1 cellular context compared by ENCODE assay signal in the genomic region with DNA sequence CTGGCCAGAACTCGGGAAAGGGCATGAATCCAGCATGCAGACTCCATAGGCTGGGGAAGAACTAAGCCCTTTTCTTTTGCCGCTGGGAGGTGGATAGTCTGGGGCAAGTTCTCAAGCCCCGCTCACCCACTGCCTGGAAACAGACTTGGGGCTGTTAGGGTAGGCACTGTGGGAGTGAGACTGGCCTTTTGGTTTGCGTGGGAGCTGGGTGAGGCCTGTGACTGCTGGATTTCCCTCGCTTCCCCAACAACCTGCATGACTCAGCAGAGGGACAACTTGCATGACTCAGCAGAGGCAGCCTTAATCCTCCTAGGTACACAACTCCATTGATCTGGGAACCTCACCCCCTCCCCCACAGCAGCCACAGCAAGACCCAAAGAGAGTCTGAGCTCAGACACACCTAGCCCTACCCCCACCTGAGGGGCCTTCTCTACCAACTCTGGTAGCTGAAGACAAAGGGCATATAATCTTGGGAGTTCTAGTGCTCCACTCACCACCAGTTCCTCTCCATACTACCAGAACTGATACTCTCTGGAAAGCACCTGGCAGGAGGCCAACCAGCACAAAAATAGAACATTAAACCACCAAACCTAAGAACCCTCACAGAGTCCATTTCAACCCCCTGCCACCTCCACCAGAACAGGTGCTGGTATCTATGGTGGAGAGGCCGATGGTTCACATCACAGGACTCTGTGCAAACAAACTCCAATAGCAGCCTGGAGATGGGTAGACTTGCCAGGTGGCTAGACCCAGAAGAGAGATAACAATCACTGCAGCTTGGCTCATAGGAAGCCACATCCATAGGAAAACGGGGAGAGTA.
A peak's percentile ranks its signal among the peaks of the same experiment; 100 is the strongest.
TF ChIP-seq lines count a peak whose summit lies in the region.

No MANE protein-coding gene starts in this region.

TF ChIP-seq in K562, 482 proteins besides CTCF, POLR2A, EP300 and RAD21 (continued from another document and continues in another):
- TF ChIP-seq, protein P1, sequence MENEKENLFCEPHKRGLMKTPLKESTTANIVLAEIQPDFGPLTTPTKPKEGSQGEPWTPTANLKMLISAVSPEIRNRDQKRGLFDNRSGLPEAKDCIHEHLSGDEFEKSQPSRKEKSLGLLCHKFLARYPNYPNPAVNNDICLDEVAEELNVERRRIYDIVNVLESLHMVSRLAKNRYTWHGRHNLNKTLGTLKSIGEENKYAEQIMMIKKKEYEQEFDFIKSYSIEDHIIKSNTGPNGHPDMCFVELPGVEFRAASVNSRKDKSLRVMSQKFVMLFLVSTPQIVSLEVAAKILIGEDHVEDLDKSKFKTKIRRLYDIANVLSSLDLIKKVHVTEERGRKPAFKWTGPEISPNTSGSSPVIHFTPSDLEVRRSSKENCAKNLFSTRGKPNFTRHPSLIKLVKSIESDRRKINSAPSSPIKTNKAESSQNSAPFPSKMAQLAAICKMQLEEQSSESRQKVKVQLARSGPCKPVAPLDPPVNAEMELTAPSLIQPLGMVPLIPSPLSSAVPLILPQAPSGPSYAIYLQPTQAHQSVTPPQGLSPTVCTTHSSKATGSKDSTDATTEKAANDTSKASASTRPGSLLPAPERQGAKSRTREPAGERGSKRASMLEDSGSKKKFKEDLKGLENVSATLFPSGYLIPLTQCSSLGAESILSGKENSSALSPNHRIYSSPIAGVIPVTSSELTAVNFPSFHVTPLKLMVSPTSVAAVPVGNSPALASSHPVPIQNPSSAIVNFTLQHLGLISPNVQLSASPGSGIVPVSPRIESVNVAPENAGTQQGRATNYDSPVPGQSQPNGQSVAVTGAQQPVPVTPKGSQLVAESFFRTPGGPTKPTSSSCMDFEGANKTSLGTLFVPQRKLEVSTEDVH (IDR thresholded peaks at IDR 0.05; ENCODE audit: low read depth, partially characterized antibody) = no peak
- TF ChIP-seq ATF7 (IDR thresholded peaks at IDR 0.05) = peak; percentile 57; the same call in 1 of the 2 replicates
- no peak for TF ChIP-seq CAMTA2 (CRISPR knock-in tag; conservative IDR thresholded peaks at IDR 0.05)
- TF ChIP-seq ZNF583 (CRISPR knock-in tag; IDR thresholded peaks at IDR 0.05) = no peak
- no peak for TF ChIP-seq ZNF586 (CRISPR knock-in tag; conservative IDR thresholded peaks at IDR 0.05)
- TF ChIP-seq CEBPG (CRISPR knock-in tag; IDR thresholded peaks at IDR 0.05) = no peak
- TF ChIP-seq CEBPG (tag; conservative IDR thresholded peaks at IDR 0.05 in 1 of 2, IDR thresholded peaks at IDR 0.05 in 1 of 2) = no peak
- TF ChIP-seq MCM5 (IDR thresholded peaks at IDR 0.05; ENCODE audit: low read depth) = no peak
- TF ChIP-seq NFXL1 (CRISPR knock-in tag; IDR thresholded peaks at IDR 0.05) = no peak
- TF ChIP-seq XRCC3 (IDR thresholded peaks at IDR 0.05) = peak; percentile 16; the same call in 1 of the 2 replicates
- no peak for TF ChIP-seq TARDBP (IDR thresholded peaks at IDR 0.05)
- TF ChIP-seq SRSF1 (IDR thresholded peaks at IDR 0.05; ENCODE audit: low read depth, low read length) = no peak
- TF ChIP-seq, protein P2, sequence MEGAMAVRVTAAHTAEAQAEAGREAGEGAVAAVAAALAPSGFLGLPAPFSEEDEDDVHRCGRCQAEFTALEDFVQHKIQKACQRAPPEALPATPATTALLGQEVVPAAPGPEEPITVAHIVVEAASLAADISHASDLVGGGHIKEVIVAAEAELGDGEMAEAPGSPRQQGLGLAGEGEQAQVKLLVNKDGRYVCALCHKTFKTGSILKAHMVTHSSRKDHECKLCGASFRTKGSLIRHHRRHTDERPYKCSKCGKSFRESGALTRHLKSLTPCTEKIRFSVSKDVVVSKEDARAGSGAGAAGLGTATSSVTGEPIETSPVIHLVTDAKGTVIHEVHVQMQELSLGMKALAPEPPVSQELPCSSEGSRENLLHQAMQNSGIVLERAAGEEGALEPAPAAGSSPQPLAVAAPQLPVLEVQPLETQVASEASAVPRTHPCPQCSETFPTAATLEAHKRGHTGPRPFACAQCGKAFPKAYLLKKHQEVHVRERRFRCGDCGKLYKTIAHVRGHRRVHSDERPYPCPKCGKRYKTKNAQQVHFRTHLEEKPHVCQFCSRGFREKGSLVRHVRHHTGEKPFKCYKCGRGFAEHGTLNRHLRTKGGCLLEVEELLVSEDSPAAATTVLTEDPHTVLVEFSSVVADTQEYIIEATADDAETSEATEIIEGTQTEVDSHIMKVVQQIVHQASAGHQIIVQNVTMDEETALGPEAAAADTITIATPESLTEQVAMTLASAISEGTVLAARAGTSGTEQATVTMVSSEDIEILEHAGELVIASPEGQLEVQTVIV (CRISPR knock-in tag; IDR thresholded peaks at IDR 0.05; ENCODE audit: borderline replicate concordance) = no peak
- no peak for TF ChIP-seq SP1 (CRISPR knock-in tag; IDR thresholded peaks at IDR 0.05)
- TF ChIP-seq CBX2 (IDR thresholded peaks at IDR 0.05; ENCODE audit: insufficient read depth, low read length, poor library complexity, severe bottlenecking) = no peak
- TF ChIP-seq, protein P3, sequence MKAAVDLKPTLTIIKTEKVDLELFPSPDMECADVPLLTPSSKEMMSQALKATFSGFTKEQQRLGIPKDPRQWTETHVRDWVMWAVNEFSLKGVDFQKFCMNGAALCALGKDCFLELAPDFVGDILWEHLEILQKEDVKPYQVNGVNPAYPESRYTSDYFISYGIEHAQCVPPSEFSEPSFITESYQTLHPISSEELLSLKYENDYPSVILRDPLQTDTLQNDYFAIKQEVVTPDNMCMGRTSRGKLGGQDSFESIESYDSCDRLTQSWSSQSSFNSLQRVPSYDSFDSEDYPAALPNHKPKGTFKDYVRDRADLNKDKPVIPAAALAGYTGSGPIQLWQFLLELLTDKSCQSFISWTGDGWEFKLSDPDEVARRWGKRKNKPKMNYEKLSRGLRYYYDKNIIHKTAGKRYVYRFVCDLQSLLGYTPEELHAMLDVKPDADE (conservative IDR thresholded peaks at IDR 0.05; ENCODE audit: control insufficient read depth, low read depth, low read length) = no peak; the same call in 1 of the 2 replicates
- TF ChIP-seq, protein P4, sequence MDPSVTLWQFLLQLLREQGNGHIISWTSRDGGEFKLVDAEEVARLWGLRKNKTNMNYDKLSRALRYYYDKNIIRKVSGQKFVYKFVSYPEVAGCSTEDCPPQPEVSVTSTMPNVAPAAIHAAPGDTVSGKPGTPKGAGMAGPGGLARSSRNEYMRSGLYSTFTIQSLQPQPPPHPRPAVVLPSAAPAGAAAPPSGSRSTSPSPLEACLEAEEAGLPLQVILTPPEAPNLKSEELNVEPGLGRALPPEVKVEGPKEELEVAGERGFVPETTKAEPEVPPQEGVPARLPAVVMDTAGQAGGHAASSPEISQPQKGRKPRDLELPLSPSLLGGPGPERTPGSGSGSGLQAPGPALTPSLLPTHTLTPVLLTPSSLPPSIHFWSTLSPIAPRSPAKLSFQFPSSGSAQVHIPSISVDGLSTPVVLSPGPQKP (CRISPR knock-in tag; IDR thresholded peaks at IDR 0.05) = no peak
- TF ChIP-seq CCNT2 (IDR thresholded peaks at IDR 0.05; ENCODE audit: borderline replicate concordance, extremely low read depth, insufficient read length, low read depth, low read length) = no peak
- TF ChIP-seq ZNF699 (CRISPR knock-in tag; IDR thresholded peaks at IDR 0.05; ENCODE audit: insufficient replicate concordance) = no peak
- TF ChIP-seq ZZZ3 (IDR thresholded peaks at IDR 0.05) = no peak
- no peak for TF ChIP-seq ZNF76 (CRISPR knock-in tag; IDR thresholded peaks at IDR 0.05; ENCODE audit: borderline replicate concordance)
- TF ChIP-seq POU5F1 (IDR thresholded peaks at IDR 0.05; ENCODE audit: borderline replicate concordance, low read depth, low read length, partially characterized antibody) = no peak
- no peak for TF ChIP-seq TEAD1 (CRISPR knock-in tag; IDR thresholded peaks at IDR 0.05)
- TF ChIP-seq, protein P5, sequence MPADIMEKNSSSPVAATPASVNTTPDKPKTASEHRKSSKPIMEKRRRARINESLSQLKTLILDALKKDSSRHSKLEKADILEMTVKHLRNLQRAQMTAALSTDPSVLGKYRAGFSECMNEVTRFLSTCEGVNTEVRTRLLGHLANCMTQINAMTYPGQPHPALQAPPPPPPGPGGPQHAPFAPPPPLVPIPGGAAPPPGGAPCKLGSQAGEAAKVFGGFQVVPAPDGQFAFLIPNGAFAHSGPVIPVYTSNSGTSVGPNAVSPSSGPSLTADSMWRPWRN (IDR thresholded peaks at IDR 0.05; ENCODE audit: low read depth) = no peak
- TF ChIP-seq ERF (CRISPR knock-in tag; IDR thresholded peaks at IDR 0.05) = no peak
- TF ChIP-seq ZFP1 (CRISPR knock-in tag; IDR thresholded peaks at IDR 0.05) = no peak
- no peak for TF ChIP-seq HNRNPK (IDR thresholded peaks at IDR 0.05; ENCODE audit: low read depth, low read length, poor library complexity, severe bottlenecking)
- no peak for TF ChIP-seq ZNF212 (CRISPR knock-in tag; IDR thresholded peaks at IDR 0.05)
- no peak for TF ChIP-seq ZNF75A (CRISPR knock-in tag; IDR thresholded peaks at IDR 0.05)
- no peak; the same call in 1 of the 2 replicates for TF ChIP-seq FOXM1 (IDR thresholded peaks at IDR 0.05; ENCODE audit: low read depth)
- no peak for TF ChIP-seq FOXM1 (CRISPR knock-in tag; IDR thresholded peaks at IDR 0.05; ENCODE audit: low read depth)
- no peak for TF ChIP-seq EZH2 (IDR thresholded peaks at IDR 0.05; ENCODE audit: borderline replicate concordance, low read depth, low read length)
- TF ChIP-seq NUFIP1 (IDR thresholded peaks at IDR 0.05; ENCODE audit: partially characterized antibody) = no peak
- TF ChIP-seq MTA2 (IDR thresholded peaks at IDR 0.05; ENCODE audit: low read depth) = 0 out of 2 replicates have a peak, but pooled peaks have one; percentile 33
- no peak for TF ChIP-seq ADNP (tag; IDR thresholded peaks at IDR 0.05)
- peak; percentile 32; the same call in 1 of the 2 replicates for TF ChIP-seq POLR2AphosphoS5 (IDR thresholded peaks at IDR 0.05; ENCODE audit: control insufficient read depth, insufficient read depth, low read depth, low read length)
- no peak; the same call in 1 of the 2 replicates for TF ChIP-seq RAD51 (IDR thresholded peaks at IDR 0.05; ENCODE audit: borderline replicate concordance, low read depth)
- TF ChIP-seq, protein P6, sequence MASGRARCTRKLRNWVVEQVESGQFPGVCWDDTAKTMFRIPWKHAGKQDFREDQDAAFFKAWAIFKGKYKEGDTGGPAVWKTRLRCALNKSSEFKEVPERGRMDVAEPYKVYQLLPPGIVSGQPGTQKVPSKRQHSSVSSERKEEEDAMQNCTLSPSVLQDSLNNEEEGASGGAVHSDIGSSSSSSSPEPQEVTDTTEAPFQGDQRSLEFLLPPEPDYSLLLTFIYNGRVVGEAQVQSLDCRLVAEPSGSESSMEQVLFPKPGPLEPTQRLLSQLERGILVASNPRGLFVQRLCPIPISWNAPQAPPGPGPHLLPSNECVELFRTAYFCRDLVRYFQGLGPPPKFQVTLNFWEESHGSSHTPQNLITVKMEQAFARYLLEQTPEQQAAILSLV (tag; IDR thresholded peaks at IDR 0.05) = peak; percentile 36
- peak; percentile 100 for TF ChIP-seq ZNF316 (IDR thresholded peaks at IDR 0.05)
- TF ChIP-seq TBP (optimal IDR thresholded peaks at IDR 0.05; ENCODE audit: low read depth, low read length) = no peak
- TF ChIP-seq, protein P7, sequence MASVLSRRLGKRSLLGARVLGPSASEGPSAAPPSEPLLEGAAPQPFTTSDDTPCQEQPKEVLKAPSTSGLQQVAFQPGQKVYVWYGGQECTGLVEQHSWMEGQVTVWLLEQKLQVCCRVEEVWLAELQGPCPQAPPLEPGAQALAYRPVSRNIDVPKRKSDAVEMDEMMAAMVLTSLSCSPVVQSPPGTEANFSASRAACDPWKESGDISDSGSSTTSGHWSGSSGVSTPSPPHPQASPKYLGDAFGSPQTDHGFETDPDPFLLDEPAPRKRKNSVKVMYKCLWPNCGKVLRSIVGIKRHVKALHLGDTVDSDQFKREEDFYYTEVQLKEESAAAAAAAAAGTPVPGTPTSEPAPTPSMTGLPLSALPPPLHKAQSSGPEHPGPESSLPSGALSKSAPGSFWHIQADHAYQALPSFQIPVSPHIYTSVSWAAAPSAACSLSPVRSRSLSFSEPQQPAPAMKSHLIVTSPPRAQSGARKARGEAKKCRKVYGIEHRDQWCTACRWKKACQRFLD (CRISPR knock-in tag; IDR thresholded peaks at IDR 0.05) = no peak
- TF ChIP-seq FOS (IDR thresholded peaks at IDR 0.05; ENCODE audit: extremely low read depth, insufficient read length) = peak; percentile 3
- no peak for TF ChIP-seq ZNF717 (CRISPR knock-in tag; IDR thresholded peaks at IDR 0.05)
- TF ChIP-seq MAFG (tag; conservative IDR thresholded peaks at IDR 0.05) = peak; percentile 99
- 0 out of 2 replicates have a peak, but pooled peaks have one; percentile 21 for TF ChIP-seq ZBTB7A (IDR thresholded peaks at IDR 0.05; ENCODE audit: borderline replicate concordance, control insufficient read depth, low read depth, low read length)
- TF ChIP-seq MYBL2 (IDR thresholded peaks at IDR 0.05; ENCODE audit: low read depth) = no peak
- TF ChIP-seq MYBL2 (CRISPR knock-in tag; IDR thresholded peaks at IDR 0.05; ENCODE audit: borderline replicate concordance) = no peak
- TF ChIP-seq ZNF23 (CRISPR knock-in tag; IDR thresholded peaks at IDR 0.05) = no peak
- TF ChIP-seq E2F3 (CRISPR knock-in tag; IDR thresholded peaks at IDR 0.05) = no peak
- no peak for TF ChIP-seq CHD1 (IDR thresholded peaks at IDR 0.05; ENCODE audit: low read length)
- TF ChIP-seq NR1H2 (CRISPR knock-in tag; IDR thresholded peaks at IDR 0.05) = no peak
